Comparison of ENCODE assay signal across 15 cellular contexts in genomic region chr1:41238311-41239094, GRCh38. TPM values are rescaled to one million over a fixed set of nuclear protein-coding genes. Genes with fewer than 3 reads are reported as not detected.
DNase-seq lines count a peak whose midpoint lies in the region; ATAC-seq and TF ChIP-seq lines count a peak whose summit lies in the region.
"Had no signal": no experiment of that assay in that cellular context is flagged by ENCODE, and none has a peak within 500 bp of the region (broad histone marks: within the 10 kb centered on the region; RNA-seq: fewer than 3 reads in every experiment).

No MANE protein-coding gene starts in this region.

- TF ChIP-seq CTCF in LNCaP clone FGC (IDR thresholded peaks at IDR 0.05; ENCODE audit: control insufficient read depth, extremely low read depth, insufficient read depth) (no peak), WERI-Rb-1 (IDR thresholded peaks at IDR 0.05; ENCODE audit: low read depth, low read length) (no peak)

- no peaks in the 10 kb centered on the region for H3K27me3 ChIP-seq in WERI-Rb-1 (ENCODE audit: insufficient read depth, low read depth, severe bottlenecking)
- H3K27me3 ChIP-seq: heart right ventricle had no signal

- H3K9me3 ChIP-seq in WERI-Rb-1 (ENCODE audit: severe bottlenecking): no peaks in the 10 kb centered on the region
- H3K9me3 ChIP-seq: heart right ventricle, mucosa of descending colon, prostate gland had no signal

- H3K4me3 Mint-ChIP-seq in activated CD4-positive, alpha-beta T cell treated with anti-CD3 and anti-CD28 coated beads for 36 hours: no peak overlapping the region
- no peak overlapping the region for H3K4me3 Mint-ChIP-seq in activated CD4-positive, alpha-beta T cell treated with anti-CD3 and anti-CD28 coated beads, Interleukin-2, amount 10 ng/mL, durations not matched to agents 24 days and 14 days

- no peak overlapping the region for H3K27ac Mint-ChIP-seq in activated CD4-positive, alpha-beta T cell treated with anti-CD3 and anti-CD28 coated beads for 36 hours
- no peak overlapping the region for H3K27ac Mint-ChIP-seq in activated CD4-positive, alpha-beta T cell treated with anti-CD3 and anti-CD28 coated beads, Interleukin-2, amount 10 ng/mL, durations not matched to agents 24 days and 14 days

- H3K4me1 Mint-ChIP-seq in activated CD4-positive, alpha-beta T cell treated with anti-CD3 and anti-CD28 coated beads for 36 hours: peaks cover 27% of the 10 kb centered on the region
- H3K4me1 Mint-ChIP-seq in activated CD4-positive, alpha-beta T cell treated with anti-CD3 and anti-CD28 coated beads, Interleukin-2, amount 10 ng/mL, durations not matched to agents 24 days and 14 days: peaks cover 12% of the 10 kb centered on the region

- H3K4me3 ChIP-seq in LNCaP clone FGC (ENCODE audit: low read depth, low read length): no peak overlapping the region; the same call in 1 of the 2 replicates
- H3K4me3 ChIP-seq in WERI-Rb-1 (ENCODE audit: low read depth, low read length): peak overlapping the region; percentile 8; the same call in 1 of the 2 replicates
- H3K4me3 ChIP-seq: heart right ventricle, mucosa of descending colon, prostate gland, SK-N-MC had no signal

- peaks cover 4% of the 10 kb centered on the region for H3K36me3 Mint-ChIP-seq in activated CD4-positive, alpha-beta T cell treated with anti-CD3 and anti-CD28 coated beads for 36 hours (ENCODE audit: low read depth)
- H3K36me3 Mint-ChIP-seq in activated CD4-positive, alpha-beta T cell treated with anti-CD3 and anti-CD28 coated beads, Interleukin-2, amount 10 ng/mL, durations not matched to agents 24 days and 14 days (ENCODE audit: low read depth): no peaks in the 10 kb centered on the region

- no peaks in the 10 kb centered on the region for H3K27me3 Mint-ChIP-seq in activated CD4-positive, alpha-beta T cell treated with anti-CD3 and anti-CD28 coated beads for 36 hours
- H3K27me3 Mint-ChIP-seq in activated CD4-positive, alpha-beta T cell treated with anti-CD3 and anti-CD28 coated beads, Interleukin-2, amount 10 ng/mL, durations not matched to agents 24 days and 14 days: no peaks in the 10 kb centered on the region

- POLR2A ChIA-PET in activated CD4-positive, alpha-beta T cell treated with anti-CD3 and anti-CD28 coated beads for 36 hours (lab: Charles Lee): no interaction called here
- POLR2A ChIA-PET in HEK293T (lab: Yijun Ruan, JAX): no interaction called here

- peaks cover 16% of the 10 kb centered on the region for H3K36me3 ChIP-seq in WERI-Rb-1
- H3K36me3 ChIP-seq: heart right ventricle, prostate gland had no signal

- CTCF ChIA-PET in activated CD4-positive, alpha-beta T cell treated with anti-CD3 and anti-CD28 coated beads for 36 hours (lab: Charles Lee): interaction anchor here (0.6 to 1.3 kb wide), 3 partner anchors 8 to 92 kb away, joined by 3 read pairs; no protein-coding TSS in a partner anchor
- CTCF ChIA-PET in HEK293T (lab: Yijun Ruan, JAX): interaction anchor here (0.6 to 0.7 kb wide), 2 partner anchors 38 to 51 kb away, joined by 3 to 4 read pairs; no protein-coding TSS in a partner anchor

- H3K27ac ChIP-seq in WERI-Rb-1: peak overlapping the region; percentile 70
- H3K27ac ChIP-seq: heart right ventricle, SK-N-MC had no signal

- no peaks in the 10 kb centered on the region for H3K9me3 Mint-ChIP-seq in activated CD4-positive, alpha-beta T cell treated with anti-CD3 and anti-CD28 coated beads for 36 hours (ENCODE audit: low read depth)
- no peaks in the 10 kb centered on the region for H3K9me3 Mint-ChIP-seq in activated CD4-positive, alpha-beta T cell treated with anti-CD3 and anti-CD28 coated beads, Interleukin-2, amount 10 ng/mL, durations not matched to agents 24 days and 14 days

- ATAC-seq in activated CD4-positive, alpha-beta T cell treated with anti-CD3 and anti-CD28 coated beads for 36 hours: peak; percentile 54
- ATAC-seq in HG03108 (IDR thresholded peaks at IDR 0.05; ENCODE audit: unreplicated experiment): no peak
- ATAC-seq: mucosa of descending colon had no signal

- peak; percentile 31 for DNase-seq in activated CD4-positive, alpha-beta T cell treated with anti-CD3 and anti-CD28 coated beads for 36 hours
- DNase-seq in activated CD4-positive, alpha-beta T cell treated with anti-CD3 and anti-CD28 coated beads, Interleukin-2, amount 10 ng/mL, durations not matched to agents 24 days and 14 days: no peak
- peak; percentile 40 for DNase-seq in LNCaP clone FGC (ENCODE audit: low read depth)
- DNase-seq in WERI-Rb-1: peak; percentile 43
- peak; percentile 5 to 39 for DNase-seq in lung microvascular endothelial cell (ENCODE audit: low read depth in 2 of 2)
- DNase-seq in HEK293T (ENCODE audit: extremely low spot score): no peak
- no peak for DNase-seq in stimulated activated CD4-positive, alpha-beta T cell treated with anti-CD3 and anti-CD28 coated beads, Interleukin-4, amount 100 ng/mL, for 4 hours
- DNase-seq: activated CD4-positive, alpha-beta T cell treated with anti-CD3 and anti-CD28 coated beads, Interleukin-2, amount 50 U/mL, for 1 hour; activated naive CD4-positive, alpha-beta T cell treated with anti-CD3 and anti-CD28 coated beads, Interleukin-2, amount 50 U/mL, for 16 hours; effector CD4-positive, alpha-beta T cell; heart right ventricle; mucosa of descending colon had no signal

- intact Hi-C loops in activated CD4-positive, alpha-beta T cell treated with anti-CD3 and anti-CD28 coated beads for 36 hours (cut with DNase I, micrococcal nuclease): no loop called here
- intact Hi-C loops in activated CD4-positive, alpha-beta T cell treated with anti-CD3 and anti-CD28 coated beads, Interleukin-2, amount 10 ng/mL, durations not matched to agents 24 days and 14 days (cut with micrococcal nuclease): loop anchor here (1.0 kb wide), 1 partner anchor 254 kb away; no protein-coding TSS in a partner anchor

TF ChIP-seq in HEK293T, 16 proteins besides CTCF, POLR2A, EP300 and RAD21:
- no peak for TF ChIP-seq PKNOX1 (IDR thresholded peaks at IDR 0.05)
- TF ChIP-seq FOXK2 (IDR thresholded peaks at IDR 0.05): no peak
- TF ChIP-seq FOXA1 (IDR thresholded peaks at IDR 0.05): no peak
- TF ChIP-seq FOXM1 (IDR thresholded peaks at IDR 0.05; ENCODE audit: borderline replicate concordance): no peak
- TF ChIP-seq LEF1 (IDR thresholded peaks at IDR 0.05; ENCODE audit: borderline replicate concordance): no peak
- TF ChIP-seq SUZ12 (IDR thresholded peaks at IDR 0.05): no peak
- TF ChIP-seq TARDBP (IDR thresholded peaks at IDR 0.05): no peak
- TF ChIP-seq HDGF (IDR thresholded peaks at IDR 0.05; ENCODE audit: borderline replicate concordance): no peak
- TF ChIP-seq ZNF384 (IDR thresholded peaks at IDR 0.05): no peak
- TF ChIP-seq NFRKB (IDR thresholded peaks at IDR 0.05): no peak
- no peak for TF ChIP-seq L3MBTL2 (conservative IDR thresholded peaks at IDR 0.05)
- TF ChIP-seq ARNT (IDR thresholded peaks at IDR 0.05): no peak
- no peak for TF ChIP-seq SP1 (IDR thresholded peaks at IDR 0.05)
- TF ChIP-seq ELF4 (IDR thresholded peaks at IDR 0.05): no peak
- TF ChIP-seq BHLHE40 (IDR thresholded peaks at IDR 0.05; ENCODE audit: borderline replicate concordance): no peak

RNA-seq across cellular contexts. Expression of gene SCMH1, which starts 3.6 kb away (rescaled TPM):
- 10 to 100 TPM; 23.7 to 31.0 TPM for total RNA-seq in activated CD4-positive, alpha-beta T cell treated with anti-CD3 and anti-CD28 coated beads for 36 hours
- 20.8 and 23.3 TPM in 2 replicates for total RNA-seq in activated CD4-positive, alpha-beta T cell treated with anti-CD3 and anti-CD28 coated beads, Interleukin-2, amount 10 ng/mL, durations not matched to agents 24 days and 14 days
- 6.8 and 9.7 TPM in 2 replicates for total RNA-seq in lung microvascular endothelial cell

Comparison
In these comparisons a context has a peak if more than half of its experiments do, and no peak if none do; other contexts are left out.
1. DNase-seq: peak in activated CD4-positive, alpha-beta T cell treated with anti-CD3 and anti-CD28 coated beads for 36 hours (single experiment), LNCaP clone FGC (single experiment), WERI-Rb-1 (single experiment) and lung microvascular endothelial cell (2 of 2); none in activated CD4-positive, alpha-beta T cell treated with anti-CD3 and anti-CD28 coated beads, Interleukin-2, amount 10 ng/mL, durations not matched to agents 24 days and 14 days (single experiment), HEK293T (single experiment) and stimulated activated CD4-positive, alpha-beta T cell treated with anti-CD3 and anti-CD28 coated beads, Interleukin-4, amount 100 ng/mL, for 4 hours (0 of 2).